1 cellular context compared by ENCODE assay signal in genomic region chr4:145732895-145733880, GRCh38.
TF ChIP-seq lines count a peak whose summit lies in the region.

No MANE protein-coding gene starts in this region.

TF ChIP-seq in WTC11, 78 proteins besides CTCF, POLR2A, EP300 and RAD21 (continued from another document and continues in another):
- TF ChIP-seq MLX (CRISPR knock-in tag; IDR thresholded peaks at IDR 0.05) (no peak), TCF7 (CRISPR knock-in tag; IDR thresholded peaks at IDR 0.05; ENCODE audit: low read depth) (no peak), ZSCAN18 (CRISPR knock-in tag; IDR thresholded peaks at IDR 0.05) (no peak), ZNF263 (CRISPR knock-in tag; IDR thresholded peaks at IDR 0.05; ENCODE audit: low read depth) (peak; percentile 87), ZNF232 (CRISPR knock-in tag; IDR thresholded peaks at IDR 0.05) (peak; percentile 72; the same call in 1 of the 2 replicates), SOX15 (CRISPR knock-in tag; IDR thresholded peaks at IDR 0.05) (no peak), CREM (CRISPR knock-in tag; IDR thresholded peaks at IDR 0.05) (no peak), ARID4B (CRISPR knock-in tag; IDR thresholded peaks at IDR 0.05; ENCODE audit: borderline replicate concordance) (no peak), SMAD3 (CRISPR knock-in tag; IDR thresholded peaks at IDR 0.05; ENCODE audit: borderline replicate concordance) (no peak), ZNF121 (CRISPR knock-in tag; IDR thresholded peaks at IDR 0.05) (no peak), SP1 (CRISPR knock-in tag; conservative IDR thresholded peaks at IDR 0.05) (peak; percentile 59; the same call in 1 of the 2 replicates), USF1 (CRISPR knock-in tag; IDR thresholded peaks at IDR 0.05) (peak; percentile 79), NR2C2 (CRISPR knock-in tag; IDR thresholded peaks at IDR 0.05) (no peak), JUN (CRISPR knock-in tag; IDR thresholded peaks at IDR 0.05) (no peak), E2F4 (CRISPR knock-in tag; IDR thresholded peaks at IDR 0.05; ENCODE audit: borderline replicate concordance, low read depth) (0 out of 2 replicates have a peak, but pooled peaks have one; percentile 22), OVOL2 (CRISPR knock-in tag; IDR thresholded peaks at IDR 0.05; ENCODE audit: borderline replicate concordance) (no peak), ZBTB43 (CRISPR knock-in tag; IDR thresholded peaks at IDR 0.05) (0 out of 2 replicates have a peak, but pooled peaks have one; percentile 46), AR (CRISPR knock-in tag; IDR thresholded peaks at IDR 0.05) (no peak), ELF4 (CRISPR knock-in tag; IDR thresholded peaks at IDR 0.05; ENCODE audit: low read depth) (no peak), FOXP4 (CRISPR knock-in tag; IDR thresholded peaks at IDR 0.05) (peak; percentile 13; the same call in 1 of the 2 replicates), ZNF281 (CRISPR knock-in tag; IDR thresholded peaks at IDR 0.05) (peak; percentile 56; the same call in 1 of the 2 replicates), HMGXB4 (CRISPR knock-in tag; IDR thresholded peaks at IDR 0.05) (peak; percentile 45; the same call in 1 of the 2 replicates), NFYB (CRISPR knock-in tag; conservative IDR thresholded peaks at IDR 0.05; ENCODE audit: low read depth) (0 out of 2 replicates have a peak, but pooled peaks have one; percentile 3), JAZF1 (CRISPR knock-in tag; IDR thresholded peaks at IDR 0.05) (no peak), SMAD4 (CRISPR knock-in tag; IDR thresholded peaks at IDR 0.05) (no peak), EMX1 (CRISPR knock-in tag; IDR thresholded peaks at IDR 0.05) (no peak), IRF1 (CRISPR knock-in tag; IDR thresholded peaks at IDR 0.05) (no peak), NR3C1 (CRISPR knock-in tag; conservative IDR thresholded peaks at IDR 0.05; ENCODE audit: low read depth) (no peak), ATF3 (CRISPR knock-in tag; conservative IDR thresholded peaks at IDR 0.05) (no peak), GRHL2 (CRISPR knock-in tag; IDR thresholded peaks at IDR 0.05; ENCODE audit: insufficient replicate concordance, severe bottlenecking) (no peak), CREB1 (CRISPR knock-in tag; IDR thresholded peaks at IDR 0.05) (no peak), ESRRA (CRISPR knock-in tag; IDR thresholded peaks at IDR 0.05; ENCODE audit: borderline replicate concordance) (no peak), TEAD1 (CRISPR knock-in tag; IDR thresholded peaks at IDR 0.05) (no peak; the same call in 1 of the 2 replicates), RORB (CRISPR knock-in tag; IDR thresholded peaks at IDR 0.05) (no peak)
